ENCODE assay signal across 21 cellular contexts in the genomic region with DNA sequence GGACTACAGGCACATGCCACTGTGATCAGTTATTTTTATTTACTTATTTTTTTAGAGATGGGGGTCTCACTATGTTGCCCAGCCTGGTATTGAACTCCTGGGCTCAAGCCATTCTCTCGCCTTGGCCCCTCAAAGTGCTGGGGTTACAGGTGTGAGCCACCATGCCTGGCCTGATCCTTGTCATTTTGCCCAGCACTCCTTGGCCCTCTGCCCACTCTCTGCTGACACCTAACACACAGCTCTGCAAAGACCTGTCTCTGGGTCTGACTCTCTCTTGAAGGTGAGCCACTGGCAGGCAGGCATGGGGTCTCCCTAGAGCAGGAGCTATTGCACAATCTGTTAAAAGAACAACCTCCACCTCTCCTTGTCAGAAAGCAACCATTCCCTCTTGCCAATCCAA.
DNase-seq lines count a peak whose midpoint lies in the region; ATAC-seq, FAIRE-seq and TF ChIP-seq lines count a peak whose summit lies in the region.
"Had no signal": no experiment of that assay in that cellular context is flagged by ENCODE, and none has a peak within 500 bp of the region (broad histone marks: within the 10 kb centered on the region; RNA-seq: fewer than 3 reads in every experiment).

No MANE protein-coding gene starts in this region.

- H3K4me3 ChIP-seq in mammary epithelial cell (replicated peaks in 1 of 3; ENCODE audit: insufficient read depth in 1 of 3, low read depth in 2 of 3, low read length in 3 of 3) = no peak overlapping the region
- H3K4me3 ChIP-seq in HepG2 (replicated peaks in 1 of 3; ENCODE audit: insufficient read depth in 1 of 3, low read depth in 2 of 3, low read length in 3 of 3) = no peak overlapping the region
- no peak overlapping the region for H3K4me3 ChIP-seq in SK-N-SH (ENCODE audit: low read depth in 2 of 2, low read length in 1 of 2)
- H3K4me3 ChIP-seq: A549, HAP-1, MG63 had no signal

- H4K20me1 ChIP-seq in mammary epithelial cell (ENCODE audit: insufficient read depth, low read length) (no peaks in the 10 kb centered on the region), HepG2 (ENCODE audit: insufficient read depth, low read length) (no peaks in the 10 kb centered on the region), SK-N-SH (ENCODE audit: insufficient read depth) (no peaks in the 10 kb centered on the region)

- no peaks in the 10 kb centered on the region for H3K36me3 ChIP-seq in mammary epithelial cell (ENCODE audit: insufficient read depth, low read length)
- H3K36me3 ChIP-seq in HepG2 (replicated peaks in 1 of 2; ENCODE audit: control insufficient read depth in 1 of 2, insufficient read depth in 2 of 2, low read length in 2 of 2) = no peaks in the 10 kb centered on the region
- H3K36me3 ChIP-seq in SK-N-SH (replicated peaks in 1 of 2; ENCODE audit: control insufficient read depth in 1 of 2, insufficient read depth in 2 of 2, low read length in 1 of 2) = no peaks in the 10 kb centered on the region
- H3K36me3 ChIP-seq: HAP-1, MG63 had no signal

- TF ChIP-seq EP300 in HepG2 (IDR thresholded peaks at IDR 0.05; ENCODE audit: low read depth in 2 of 2, low read length in 2 of 2) = no peak
- no peak for TF ChIP-seq EP300 in HepG2 (CRISPR knock-in tag; IDR thresholded peaks at IDR 0.05; ENCODE audit: borderline replicate concordance)
- TF ChIP-seq EP300 in SK-N-SH (IDR thresholded peaks at IDR 0.05; ENCODE audit: borderline replicate concordance in 1 of 2, low read depth in 1 of 2, low read length in 1 of 2) = no peak

- H3K4me1 ChIP-seq in mammary epithelial cell (ENCODE audit: insufficient read depth, low read length) (no peaks in the 10 kb centered on the region), HepG2 (ENCODE audit: insufficient read depth, low read length) (peaks cover 41% of the 10 kb centered on the region), SK-N-SH (ENCODE audit: control insufficient read depth in 1 of 2, insufficient read depth in 2 of 2, low read depth in 1 of 2, low read length in 1 of 2) (peaks cover 3 to 15% of the 10 kb centered on the region in 2 experiments; a peak in 2 of 4 replicates)

- in situ Hi-C loops in mammary epithelial cell (cut with MboI; ENCODE audit: low sequenced_read_pairs in 2 of 2) = no loop called here
- in situ Hi-C loops in HepG2 (cut with HindIII; ENCODE audit: extremely low pct_ligation_motif_present, low pct_unique_long_range_greater_than_20kb) = no loop called here

- TF ChIP-seq RAD21 in HepG2 (CRISPR knock-in tag; IDR thresholded peaks at IDR 0.05) (no peak), SK-N-SH (IDR thresholded peaks at IDR 0.05; ENCODE audit: low read length) (no peak)

- H3K79me2 ChIP-seq in mammary epithelial cell (ENCODE audit: insufficient read depth, low read length) (no peaks in the 10 kb centered on the region), HepG2 (ENCODE audit: insufficient read depth, low read length) (no peaks in the 10 kb centered on the region), SK-N-SH (ENCODE audit: insufficient read depth) (no peaks in the 10 kb centered on the region)

- no peaks in the 10 kb centered on the region for H3K4me1 Mint-ChIP-seq in MCF 10A (ENCODE audit: insufficient read depth, unreplicated experiment)
- peaks cover 9% of the 10 kb centered on the region for H3K4me1 Mint-ChIP-seq in T-helper 17 cell

- H2AFZ ChIP-seq in mammary epithelial cell (ENCODE audit: low read depth, low read length) (no peak overlapping the region), HepG2 (ENCODE audit: low read length) (no peak overlapping the region), SK-N-SH (ENCODE audit: low read depth) (no peak overlapping the region)

- H3K4me3 Mint-ChIP-seq in MCF 10A (ENCODE audit: unreplicated experiment) (no peak overlapping the region), T-helper 17 cell (peak overlapping the region; percentile 41)
- H3K4me3 Mint-ChIP-seq: CD14-positive monocyte had no signal

- DNase-seq in MCF 10A (ENCODE audit: unreplicated experiment) (peak; percentile 38), mammary epithelial cell (no peak), T-helper 17 cell (no peak), HepG2 (ENCODE audit: low spot score) (no peak), SK-N-SH (no peak), NCI-H748 (lab: John Stamatoyannopoulos, UW; ENCODE audit: unreplicated experiment) (no peak), AG08395 (ENCODE audit: low spot score) (no peak)
- DNase-seq: DMS79; KG1; MG63; NCI-H1105; NCI-H1694 treated with DMSO at 0.1 percent for 48 hours; NCI-H524; NK-92 treated with Interleukin-12 subunit alpha and Interleukin-12 subunit beta, amount 100 ng/mL, for 24 hours; OCI-M1 had no signal

- H3K9ac ChIP-seq in mammary epithelial cell (ENCODE audit: insufficient read depth, low read length) (no peak overlapping the region), HepG2 (ENCODE audit: insufficient read depth, low read depth, low read length) (no peak overlapping the region), SK-N-SH (no peak overlapping the region)

- H3K27ac ChIP-seq in mammary epithelial cell (ENCODE audit: insufficient read depth, low read depth, low read length) = no peak overlapping the region
- H3K27ac ChIP-seq in HepG2 (ENCODE audit: extremely low read length, insufficient read depth, low read length) = no peak overlapping the region
- H3K27ac ChIP-seq in SK-N-SH (ENCODE audit: low read depth in 2 of 2, low read length in 1 of 2) = no peak overlapping the region
- H3K27ac ChIP-seq: A549, RWPE1 had no signal

- H3K27me3 Mint-ChIP-seq in MCF 10A (ENCODE audit: insufficient read depth, unreplicated experiment) (no peaks in the 10 kb centered on the region), T-helper 17 cell (no peaks in the 10 kb centered on the region)

- TF ChIP-seq CTCF in MCF 10A (IDR thresholded peaks at IDR 0.05; ENCODE audit: unreplicated experiment) (no peak), mammary epithelial cell (conservative IDR thresholded peaks at IDR 0.05 in 1 of 2, IDR thresholded peaks at IDR 0.05 in 1 of 2; ENCODE audit: extremely low read depth in 1 of 2, insufficient read depth in 1 of 2, low read depth in 1 of 2, low read length in 2 of 2) (no peak), HepG2 (CRISPR knock-in tag; IDR thresholded peaks at IDR 0.05) (no peak), SK-N-SH (IDR thresholded peaks at IDR 0.05) (no peak)

- no peak overlapping the region for H3K4me2 ChIP-seq in mammary epithelial cell (ENCODE audit: insufficient read depth, low read depth, low read length)
- no peak overlapping the region for H3K4me2 ChIP-seq in HepG2 (ENCODE audit: low read depth, low read length)
- no peak overlapping the region for H3K4me2 ChIP-seq in SK-N-SH
- H3K4me2 ChIP-seq: A549 had no signal

- TF ChIP-seq POLR2A in HepG2 (IDR thresholded peaks at IDR 0.05; ENCODE audit: insufficient read depth in 1 of 2, low read depth in 2 of 2, low read length in 2 of 2) = no peak

- H3K27ac Mint-ChIP-seq in MCF 10A (ENCODE audit: low read depth, unreplicated experiment) (no peak overlapping the region), T-helper 17 cell (no peak overlapping the region)

- BruUV-seq in MCF 10A (replicated peaks; lab: Mats Ljungman, UMichigan) = no TSS peak
- BruUV-seq in mammary epithelial cell (replicated peaks; lab: Mats Ljungman, UMichigan) = no TSS peak
- BruUV-seq in HepG2 (replicated peaks; lab: Mats Ljungman, UMichigan) = no TSS peak

- dilution Hi-C loops in mammary epithelial cell (cut with HindIII; ENCODE audit: low sequenced_read_pairs) = no loop called here

- ATAC-seq in T-helper 17 cell = no peak
- no peak; the same call in 2 of the 3 replicates for ATAC-seq in HepG2
- ATAC-seq: A549 had no signal

- no peaks in the 10 kb centered on the region for H3K9me3 Mint-ChIP-seq in MCF 10A (ENCODE audit: unreplicated experiment)

- H3K9me2 ChIP-seq in SK-N-SH = no peaks in the 10 kb centered on the region

- intact Hi-C loops in MCF 10A (cut with micrococcal nuclease) = no loop called here
- intact Hi-C loops in mammary epithelial cell (cut with micrococcal nuclease) = no loop called here
- intact Hi-C loops in HepG2 (cut with micrococcal nuclease; ENCODE audit: unreplicated experiment) = no loop called here

- POLR2A ChIA-PET in MCF 10A (lab: Yijun Ruan, JAX) (interaction anchor here (1.0 kb wide), 1 partner anchor 10 kb away, joined by 3 read pairs; no protein-coding TSS in a partner anchor), HepG2 (lab: Yijun Ruan, JAX) (no interaction called here), SK-N-SH (lab: Yijun Ruan, JAX) (no interaction called here)

- 100% methylated on average over 1 of the region's 1 CpG for WGBS in mammary epithelial cell (ENCODE audit: low coverage, missing lambda C conversion rate)
- 84% methylated on average over 1 of the region's 1 CpG for WGBS in HepG2 (ENCODE audit: low lambda C conversion rate)
- WGBS in SK-N-SH (ENCODE audit: low lambda C conversion rate) = 100% methylated on average over 1 of the region's 1 CpG

- CTCF ChIA-PET in MCF 10A (lab: Yijun Ruan, JAX) (interaction anchor here (0.5 to 1.2 kb wide), 4 partner anchors 14 to 236 kb away, joined by 3 to 5 read pairs (median 4); a partner anchor contains a TSS), mammary epithelial cell (lab: Charles Lee; ENCODE audit: low non-redundant PET) (no interaction called here), HepG2 (lab: Yijun Ruan, JAX; ENCODE audit: low intra/inter-chr PET ratio, low total read pairs) (no interaction called here), SK-N-SH (lab: Yijun Ruan, JAX) (no interaction called here)

- H3K9me3 ChIP-seq in mammary epithelial cell (replicated peaks; ENCODE audit: insufficient read depth, low read length) (no peaks in the 10 kb centered on the region), T-helper 17 cell (ENCODE audit: control insufficient read depth, low read length, poor library complexity, severe bottlenecking) (no peaks in the 10 kb centered on the region), HepG2 (ENCODE audit: low read length) (no peaks in the 10 kb centered on the region), SK-N-SH (no peaks in the 10 kb centered on the region)
- H3K9me3 ChIP-seq: A549, HAP-1, MG63 had no signal

- H3K27me3 ChIP-seq in mammary epithelial cell (ENCODE audit: insufficient read depth, low read length) (no peaks in the 10 kb centered on the region), HepG2 (ENCODE audit: control insufficient read depth in 1 of 2, insufficient read depth in 2 of 2, low read length in 2 of 2) (no peaks in the 10 kb centered on the region), SK-N-SH (ENCODE audit: insufficient read depth) (no peaks in the 10 kb centered on the region)
- H3K27me3 ChIP-seq: MG63 had no signal

- H3F3A ChIP-seq in SK-N-SH (replicated peaks; ENCODE audit: insufficient read depth) = no peaks in the 10 kb centered on the region

- FAIRE-seq in HepG2 (lab: Jason Lieb, UNC) = no peak
- FAIRE-seq: A549, G401.6, GM12891 had no signal

- H3K36me3 Mint-ChIP-seq in MCF 10A (ENCODE audit: insufficient read depth, unreplicated experiment) (no peaks in the 10 kb centered on the region), T-helper 17 cell (ENCODE audit: low read depth) (no peaks in the 10 kb centered on the region)
- H3K36me3 Mint-ChIP-seq: CD14-positive monocyte had no signal

TF ChIP-seq in HepG2, 621 proteins besides CTCF, POLR2A, EP300 and RAD21 (continues in another document):
- no peak for TF ChIP-seq TBX2 (CRISPR knock-in tag; IDR thresholded peaks at IDR 0.05; ENCODE audit: borderline replicate concordance)
